ENCODE assay signal across 32 cellular contexts in the genomic region with DNA sequence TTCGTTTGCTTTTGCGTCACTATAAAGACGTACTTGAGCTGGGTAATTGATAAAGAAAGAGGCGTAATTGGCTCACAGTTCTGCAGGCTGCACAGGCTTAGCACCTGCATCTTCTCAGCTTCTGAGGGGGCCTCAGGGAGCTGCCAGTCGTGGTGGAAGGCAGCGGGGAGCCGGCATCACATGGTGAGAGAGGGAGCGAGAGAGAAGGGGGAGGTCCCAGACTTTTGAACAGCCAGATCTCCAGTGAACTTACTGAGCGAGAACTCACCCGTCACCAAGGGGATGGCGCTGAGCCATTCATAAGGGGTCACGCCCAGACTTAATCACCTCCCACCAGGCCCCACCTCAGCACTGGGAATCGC. TPM values are rescaled to one million over a fixed set of nuclear protein-coding genes. Genes with fewer than 3 reads are reported as not detected.
"Had no signal": no experiment of that assay in that cellular context is flagged by ENCODE, and none has a peak within 500 bp of the region (broad histone marks: within the 10 kb centered on the region; RNA-seq: fewer than 3 reads in every experiment).

No MANE protein-coding gene starts in this region.

- ATAC-seq: gastrocnemius medialis, left lung, mucosa of descending colon, sciatic nerve, SK-N-SH treated with all-trans-retinoic acid at 6 μM for 48 hours had no signal

- H3K4me3 Mint-ChIP-seq: activated naive CD4-positive, alpha-beta T cell treated with anti-CD3 and anti-CD28 coated beads, Interleukin-2, amount 10 ng/mL, durations not matched to agents 7 days and 5 days; activated naive CD8-positive, alpha-beta T cell treated with anti-CD3 and anti-CD28 coated beads, Interleukin-2, amount 10 ng/mL, durations not matched to agents 7 days and 5 days; naive B cell; nephron progenitor cell; stimulated activated memory B cell treated with anti-CD40 and anti-IgM and Interleukin-4, amounts not matched to agents 10 μg/mL and 1 μg/mL and 100 μg/mL, for 72 hours; stimulated activated naive CD8-positive, alpha-beta T cell treated with anti-CD3 and anti-CD28 coated beads, Interleukin-15, amount 100 ng/mL, for 72 hours had no signal

- H3K27me3 Mint-ChIP-seq: activated naive CD4-positive, alpha-beta T cell treated with anti-CD3 and anti-CD28 coated beads, Interleukin-2, amount 10 ng/mL, durations not matched to agents 7 days and 5 days; activated naive CD8-positive, alpha-beta T cell treated with anti-CD3 and anti-CD28 coated beads, Interleukin-2, amount 10 ng/mL, durations not matched to agents 7 days and 5 days; progenitor cell of endocrine pancreas; stimulated activated memory B cell treated with anti-CD40 and anti-IgM and Interleukin-4, amounts not matched to agents 10 μg/mL and 1 μg/mL and 100 μg/mL, for 72 hours; stimulated activated naive CD8-positive, alpha-beta T cell treated with anti-CD3 and anti-CD28 coated beads, Interleukin-15, amount 100 ng/mL, for 72 hours had no signal

- DNase-seq: activated CD4-positive, alpha-beta T cell treated with anti-CD3 and anti-CD28 coated beads for 4 hours; activated CD4-positive, alpha-beta T cell treated with anti-CD3 and anti-CD28 coated beads, Interleukin-2, amount 50 U/mL, for 4 hours; activated CD4-positive, CD25-positive, alpha-beta regulatory T cell; activated CD8-positive, alpha-beta memory T cell treated with anti-CD3 and anti-CD28 coated beads for 24 hours; activated gamma-delta T cell; activated naive CD4-positive, alpha-beta T cell treated with anti-CD3 and anti-CD28 coated beads, Interleukin-2, amount 10 ng/mL, durations not matched to agents 7 days and 5 days; activated naive CD8-positive, alpha-beta T cell treated with anti-CD3 and anti-CD28 coated beads, Interleukin-2, amount 10 ng/mL, durations not matched to agents 7 days and 5 days; activated T-cell treated with anti-CD3 and anti-CD28 coated beads, Interleukin-2, amount 50 U/mL, for 1 hour; colonic mucosa; effector memory CD4-positive, alpha-beta T cell; gastrocnemius medialis; kidney glomerular epithelial cell; naive B cell; nephron progenitor cell; stimulated activated CD4-positive, alpha-beta T cell treated with anti-CD3 and anti-CD28 coated beads, Interleukin-4, amount 100 ng/mL, for 4 hours; stimulated activated CD8-positive, alpha-beta memory T cell treated with anti-CD3 and anti-CD28 coated beads, Interleukin-4, amount 100 ng/mL, for 48 hours; stimulated activated naive CD8-positive, alpha-beta T cell treated with anti-CD3 and anti-CD28 coated beads, Interleukin-15, amount 100 ng/mL, for 72 hours; T-helper 2 cell had no signal

- H3K27ac Mint-ChIP-seq: activated naive CD4-positive, alpha-beta T cell treated with anti-CD3 and anti-CD28 coated beads, Interleukin-2, amount 10 ng/mL, durations not matched to agents 7 days and 5 days; activated naive CD8-positive, alpha-beta T cell treated with anti-CD3 and anti-CD28 coated beads, Interleukin-2, amount 10 ng/mL, durations not matched to agents 7 days and 5 days; nephron progenitor cell; progenitor cell of endocrine pancreas; stimulated activated memory B cell treated with anti-CD40 and anti-IgM and Interleukin-4, amounts not matched to agents 10 μg/mL and 1 μg/mL and 100 μg/mL, for 72 hours; stimulated activated naive CD8-positive, alpha-beta T cell treated with anti-CD3 and anti-CD28 coated beads, Interleukin-15, amount 100 ng/mL, for 72 hours had no signal

- H3K4me1 ChIP-seq: colonic mucosa had no signal

- H3K27me3 ChIP-seq: colonic mucosa, neutrophil had no signal

- H3K27ac ChIP-seq: colonic mucosa, gastrocnemius medialis, left lung, neutrophil, skin epidermis, tibial nerve had no signal

- H3K36me3 Mint-ChIP-seq: activated naive CD4-positive, alpha-beta T cell treated with anti-CD3 and anti-CD28 coated beads, Interleukin-2, amount 10 ng/mL, durations not matched to agents 7 days and 5 days; activated naive CD8-positive, alpha-beta T cell treated with anti-CD3 and anti-CD28 coated beads, Interleukin-2, amount 10 ng/mL, durations not matched to agents 7 days and 5 days; stimulated activated memory B cell treated with anti-CD40 and anti-IgM and Interleukin-4, amounts not matched to agents 10 μg/mL and 1 μg/mL and 100 μg/mL, for 72 hours had no signal

- H3K9me3 ChIP-seq: colonic mucosa, gastrocnemius medialis, left lung, mucosa of descending colon, neutrophil, tibial nerve had no signal

- H3K4me1 Mint-ChIP-seq: activated naive CD4-positive, alpha-beta T cell treated with anti-CD3 and anti-CD28 coated beads, Interleukin-2, amount 10 ng/mL, durations not matched to agents 7 days and 5 days; activated naive CD8-positive, alpha-beta T cell treated with anti-CD3 and anti-CD28 coated beads, Interleukin-2, amount 10 ng/mL, durations not matched to agents 7 days and 5 days; stimulated activated memory B cell treated with anti-CD40 and anti-IgM and Interleukin-4, amounts not matched to agents 10 μg/mL and 1 μg/mL and 100 μg/mL, for 72 hours; stimulated activated naive CD8-positive, alpha-beta T cell treated with anti-CD3 and anti-CD28 coated beads, Interleukin-15, amount 100 ng/mL, for 72 hours had no signal

- H3K4me3 ChIP-seq: colonic mucosa, gastrocnemius medialis, left lung, mucosa of descending colon, skin epidermis, tibial nerve had no signal

- H3K9me3 Mint-ChIP-seq: activated naive CD4-positive, alpha-beta T cell treated with anti-CD3 and anti-CD28 coated beads, Interleukin-2, amount 10 ng/mL, durations not matched to agents 7 days and 5 days; activated naive CD8-positive, alpha-beta T cell treated with anti-CD3 and anti-CD28 coated beads, Interleukin-2, amount 10 ng/mL, durations not matched to agents 7 days and 5 days; naive B cell; nephron progenitor cell; stimulated activated naive CD8-positive, alpha-beta T cell treated with anti-CD3 and anti-CD28 coated beads, Interleukin-15, amount 100 ng/mL, for 72 hours had no signal

- H3K36me3 ChIP-seq: colonic mucosa, gastrocnemius medialis, neutrophil, tibial nerve had no signal

RNA-seq across cellular contexts. Expression of a gene that starts 58.7 kb away (rescaled TPM):
- total RNA-seq: bronchial epithelial cell, dermis microvascular lymphatic vessel endothelial cell, left lung, lung microvascular endothelial cell, osteocyte, tibial nerve, ureter had no signal
